Comparison of ENCODE assay signal across 2 cellular contexts in genomic region chr11:28715726-28716125, GRCh38.
TF ChIP-seq lines count a peak whose summit lies in the region.

No MANE protein-coding gene starts in this region.

TF ChIP-seq in A549, 52 proteins besides CTCF, POLR2A, EP300 and RAD21 (continued from another document):
- TF ChIP-seq REST (IDR thresholded peaks at IDR 0.05) (no peak), CEBPB (IDR thresholded peaks at IDR 0.05) (no peak), ESRRA (IDR thresholded peaks at IDR 0.05; ENCODE audit: borderline replicate concordance, low read length) (no peak), USF2 (IDR thresholded peaks at IDR 0.05) (no peak), RARB (CRISPR knock-in tag; IDR thresholded peaks at IDR 0.05) (no peak), HMGXB4 (CRISPR knock-in tag; IDR thresholded peaks at IDR 0.05; ENCODE audit: borderline replicate concordance) (no peak)
TF ChIP-seq in A549: peak in this region for 0.

TF ChIP-seq in GM23338, 12 proteins besides CTCF, POLR2A, EP300 and RAD21 (continued from another document):
- no peak for TF ChIP-seq ZNF462 (CRISPR knock-in tag; IDR thresholded peaks at IDR 0.05)
TF ChIP-seq in GM23338: peak in this region for 0.
